In the genomic region with DNA sequence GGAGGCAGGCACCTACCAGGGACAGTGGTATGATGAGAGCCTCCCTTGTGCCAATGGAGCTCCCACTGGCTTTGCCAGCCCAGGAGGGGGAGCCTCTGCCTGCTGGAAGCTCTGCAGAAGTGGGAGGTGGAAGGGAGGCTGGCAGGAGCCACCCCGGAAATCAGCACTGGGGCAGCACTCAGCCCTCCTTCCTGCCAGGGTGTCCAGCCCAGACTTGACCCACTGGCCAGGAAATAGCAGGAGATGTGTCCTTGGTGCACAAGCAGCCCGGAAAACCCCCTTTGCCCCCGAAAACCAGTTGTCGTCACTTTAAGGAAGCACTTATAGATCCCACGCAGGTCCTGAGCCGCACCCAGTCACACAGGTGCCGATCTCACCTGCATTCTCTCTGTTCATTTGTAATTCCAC, we compare ENCODE assay signal across 10 cellular contexts. TPM values are rescaled to one million over a fixed set of nuclear protein-coding genes. Genes with fewer than 3 reads are reported as not detected.
A peak's percentile ranks its signal among the peaks of the same experiment; 100 is the strongest.
DNase-seq lines count a peak whose midpoint lies in the region; ATAC-seq and TF ChIP-seq lines count a peak whose summit lies in the region.
"Had no signal": no experiment of that assay in that cellular context is flagged by ENCODE, and none has a peak within 500 bp of the region (broad histone marks: within the 10 kb centered on the region; RNA-seq: fewer than 3 reads in every experiment).

No MANE protein-coding gene starts in this region.

- no peak overlapping the region for H3K4me3 Mint-ChIP-seq in H9
- no peak overlapping the region for H3K4me3 Mint-ChIP-seq in T-helper 2 cell treated with Interferon-gamma antibody and Interleukin-4, amounts not matched to agents 5 μg/mL and 100 μg/mL, for 36 hours

- no peaks in the 10 kb centered on the region for H3K36me3 ChIP-seq in SK-N-SH (replicated peaks in 1 of 2; ENCODE audit: control insufficient read depth in 1 of 2, insufficient read depth in 2 of 2, low read length in 1 of 2)
- no peaks in the 10 kb centered on the region for H3K36me3 ChIP-seq in smooth muscle cell (ENCODE audit: low read depth)
- H3K36me3 ChIP-seq: ascending aorta had no signal

- H3K79me1 ChIP-seq in H9 (ENCODE audit: insufficient read depth, low read depth, low read length, poor library complexity, severe bottlenecking): no peaks in the 10 kb centered on the region

- no peak overlapping the region for H3K56ac ChIP-seq in H9 (ENCODE audit: insufficient read length, low read depth, low read length)

- CTCF ChIA-PET in AG04450 (lab: Charles Lee): interaction anchor here (2.2 kb wide), 1 partner anchor 243 kb away, joined by 12 read pairs; no protein-coding TSS in a partner anchor
- CTCF ChIA-PET in SK-N-SH (lab: Yijun Ruan, JAX): interaction anchor here (0.6 to 7.4 kb wide), 35 partner anchors 9 to 715 kb away, joined by 3 to 39 read pairs (median 4); no protein-coding TSS in a partner anchor

- H2BK5ac ChIP-seq in H9 (ENCODE audit: insufficient read length, low read length): no peak overlapping the region

- H3K4ac ChIP-seq in H9 (ENCODE audit: low read depth, low read length): no peak overlapping the region

- H3K9me2 ChIP-seq in SK-N-SH: no peaks in the 10 kb centered on the region

- H3K9me3 ChIP-seq in AG04450 (ENCODE audit: control insufficient read depth, insufficient read depth, low read length) (no peaks in the 10 kb centered on the region; the same call in 1 of the 2 replicates), H9 (ENCODE audit: control insufficient read depth, low read depth, low read length) (no peaks in the 10 kb centered on the region), SK-N-SH (no peaks in the 10 kb centered on the region), smooth muscle cell (replicated peaks; ENCODE audit: low read depth) (no peaks in the 10 kb centered on the region)
- H3K9me3 ChIP-seq: ascending aorta had no signal

- H3K27me3 ChIP-seq in AG04450 (ENCODE audit: control insufficient read depth, insufficient read depth, low read length) (peaks cover 39% of the 10 kb centered on the region), H9 (ENCODE audit: insufficient read depth, low read length) (no peaks in the 10 kb centered on the region), SK-N-SH (ENCODE audit: insufficient read depth) (no peaks in the 10 kb centered on the region; the same call in 1 of the 2 replicates), smooth muscle cell (ENCODE audit: low read depth) (no peaks in the 10 kb centered on the region)
- H3K27me3 ChIP-seq: ascending aorta had no signal

- H2AK5ac ChIP-seq in H9 (ENCODE audit: insufficient read length, low read length): no peak overlapping the region

- no peak for DNase-seq in AG04450 (ENCODE audit: low read depth, low spot score)
- peak; percentile 71 for DNase-seq in H9
- peak; percentile 76 for DNase-seq in SK-N-SH
- DNase-seq in iPS-NIHi11 (ENCODE audit: low spot score): peak; percentile 71
- DNase-seq in T-helper 2 cell treated with Interferon-gamma antibody and Interleukin-4, amounts not matched to agents 5 μg/mL and 100 μg/mL, for 36 hours (ENCODE audit: low spot score): no peak
- DNase-seq in smooth muscle cell (lab: John Stamatoyannopoulos, UW; ENCODE audit: unreplicated experiment): no peak
- no peak for DNase-seq in medulla oblongata (ENCODE audit: extremely low spot score)
- DNase-seq: mesendoderm had no signal

- H3K36me3 Mint-ChIP-seq in H9 (ENCODE audit: insufficient read depth in 1 of 3, low read depth in 3 of 3): no peaks in the 10 kb centered on the region
- H3K36me3 Mint-ChIP-seq in T-helper 2 cell treated with Interferon-gamma antibody and Interleukin-4, amounts not matched to agents 5 μg/mL and 100 μg/mL, for 36 hours (ENCODE audit: low read depth): no peaks in the 10 kb centered on the region

- H3K79me2 ChIP-seq in H9 (ENCODE audit: insufficient read depth, low read length) (no peaks in the 10 kb centered on the region), SK-N-SH (ENCODE audit: insufficient read depth) (no peaks in the 10 kb centered on the region), smooth muscle cell (ENCODE audit: low read depth) (no peaks in the 10 kb centered on the region)

- H3T11ph ChIP-seq in H9 (ENCODE audit: low read length): no peak overlapping the region

- H3K23me2 ChIP-seq in H9 (ENCODE audit: insufficient read length, low read depth, low read length, poor library complexity, severe bottlenecking): no peaks in the 10 kb centered on the region

- TF ChIP-seq CTCF in AG04450 (IDR thresholded peaks at IDR 0.05; ENCODE audit: low read depth, low read length) (peak; percentile 41), H9 (conservative IDR thresholded peaks at IDR 0.05) (peak; percentile 57), SK-N-SH (IDR thresholded peaks at IDR 0.05) (peak; percentile 58), smooth muscle cell (IDR thresholded peaks at IDR 0.05; ENCODE audit: borderline replicate concordance, insufficient read depth, poor library complexity, severe bottlenecking) (no peak)

- no peak overlapping the region for H3K23ac ChIP-seq in H9 (ENCODE audit: insufficient read length, low read depth, low read length)

- H3K18ac ChIP-seq in H9 (ENCODE audit: insufficient read length, low read depth, low read length): no peak overlapping the region

- H3K4me1 ChIP-seq in H9 (ENCODE audit: insufficient read depth, low read length) (no peaks in the 10 kb centered on the region), SK-N-SH (ENCODE audit: control insufficient read depth in 1 of 2, insufficient read depth in 2 of 2, low read depth in 1 of 2, low read length in 1 of 2) (peaks cover 0 to 6% of the 10 kb centered on the region in 2 experiments; a peak in 1 of 4 replicates), smooth muscle cell (ENCODE audit: low read depth) (no peaks in the 10 kb centered on the region)
- H3K4me1 ChIP-seq: ascending aorta had no signal

- H3K9me3 Mint-ChIP-seq in H9: peaks cover 0 to 6% of the 10 kb centered on the region in 2 experiments; a peak in 2 of 5 replicates
- no peaks in the 10 kb centered on the region for H3K9me3 Mint-ChIP-seq in T-helper 2 cell treated with Interferon-gamma antibody and Interleukin-4, amounts not matched to agents 5 μg/mL and 100 μg/mL, for 36 hours

- no peak overlapping the region for H3K9ac ChIP-seq in H9 (ENCODE audit: extremely low read depth, insufficient read length, low read length)
- no peak overlapping the region for H3K9ac ChIP-seq in SK-N-SH
- no peak overlapping the region for H3K9ac ChIP-seq in smooth muscle cell (ENCODE audit: low read depth)

- no peak for ATAC-seq in HG02973 (IDR thresholded peaks at IDR 0.05; ENCODE audit: unreplicated experiment)

- no peak overlapping the region for H2AFZ ChIP-seq in H9 (ENCODE audit: low read length)
- no peak overlapping the region for H2AFZ ChIP-seq in SK-N-SH (ENCODE audit: low read depth)
- no peak overlapping the region for H2AFZ ChIP-seq in smooth muscle cell (ENCODE audit: low read depth)

- no CpG with 5 or more reads among the region's 7 CpGs for WGBS in H9 (ENCODE audit: extremely low coverage, insufficient read length, low lambda C conversion rate)
- WGBS in SK-N-SH (ENCODE audit: low lambda C conversion rate): 81% methylated on average over 7 of the region's 7 CpGs
- WGBS in smooth muscle cell (ENCODE audit: low lambda C conversion rate): 89% methylated on average over 7 of the region's 7 CpGs

- H4K8ac ChIP-seq in H9 (replicated peaks; ENCODE audit: insufficient read length, low read depth, low read length): no peak overlapping the region

- H3K4me3 ChIP-seq in AG04450 (ENCODE audit: low read depth, low read length) (no peak overlapping the region), SK-N-SH (ENCODE audit: low read depth in 2 of 2, low read length in 1 of 2) (no peak overlapping the region), smooth muscle cell (no peak overlapping the region)
- H3K4me3 ChIP-seq: ascending aorta had no signal

- no peak overlapping the region for H2BK12ac ChIP-seq in H9 (ENCODE audit: insufficient read length, low read depth, low read length)

- no peak overlapping the region for H4K5ac ChIP-seq in H9 (ENCODE audit: insufficient read length, low read depth, low read length)

- 0 out of 2 replicates have a peak overlapping the region, but pooled peaks have one; percentile 4 for H3K14ac ChIP-seq in H9 (ENCODE audit: insufficient read depth, low read length)

- H3K4me2 ChIP-seq in H9 (ENCODE audit: insufficient read depth, insufficient read length, low read length) (no peak overlapping the region), SK-N-SH (no peak overlapping the region), smooth muscle cell (no peak overlapping the region)

- POLR2A ChIA-PET in AG04450 (lab: Yijun Ruan, JAX) (no interaction called here), SK-N-SH (lab: Yijun Ruan, JAX) (interaction anchor here (0.7 to 1.3 kb wide), 4 partner anchors 44 to 104 kb away, joined by 3 to 7 read pairs (median 3); no protein-coding TSS in a partner anchor)

- no peak overlapping the region for H2BK120ac ChIP-seq in H9 (ENCODE audit: low read depth, low read length, poor library complexity, severe bottlenecking)

- H3F3A ChIP-seq in SK-N-SH (replicated peaks; ENCODE audit: insufficient read depth) (no peaks in the 10 kb centered on the region), smooth muscle cell (ENCODE audit: low read depth) (no peaks in the 10 kb centered on the region)

- no peak for TF ChIP-seq EP300 in SK-N-SH (IDR thresholded peaks at IDR 0.05; ENCODE audit: borderline replicate concordance in 1 of 2, low read depth in 1 of 2, low read length in 1 of 2)

- no peak overlapping the region for H2BK15ac ChIP-seq in H9 (ENCODE audit: low read depth, low read length)

- peak; percentile 89 for TF ChIP-seq RAD21 in SK-N-SH (IDR thresholded peaks at IDR 0.05; ENCODE audit: low read length)

- H3K27ac ChIP-seq in AG04450 (ENCODE audit: low read depth, low read length) (no peak overlapping the region), H9 (ENCODE audit: insufficient read length, low read depth, low read length) (no peak overlapping the region), SK-N-SH (ENCODE audit: low read depth in 2 of 2, low read length in 1 of 2) (no peak overlapping the region), smooth muscle cell (ENCODE audit: low read depth) (no peak overlapping the region)
- H3K27ac ChIP-seq: ascending aorta had no signal

- no peaks in the 10 kb centered on the region for H3K4me1 Mint-ChIP-seq in H9
- H3K4me1 Mint-ChIP-seq in T-helper 2 cell treated with Interferon-gamma antibody and Interleukin-4, amounts not matched to agents 5 μg/mL and 100 μg/mL, for 36 hours (ENCODE audit: low read depth): no peaks in the 10 kb centered on the region

- H4K20me1 ChIP-seq in H9 (ENCODE audit: control insufficient read depth, insufficient read depth, insufficient read length) (no peaks in the 10 kb centered on the region), SK-N-SH (ENCODE audit: insufficient read depth) (no peaks in the 10 kb centered on the region), smooth muscle cell (ENCODE audit: low read depth) (no peaks in the 10 kb centered on the region)

- no peak overlapping the region for H2BK20ac ChIP-seq in H9 (ENCODE audit: low read depth, low read length, poor library complexity, severe bottlenecking)

- no peak overlapping the region for H4K91ac ChIP-seq in H9 (ENCODE audit: insufficient read length, low read depth, low read length)

- H3K27ac Mint-ChIP-seq in H9: no peak overlapping the region
- H3K27ac Mint-ChIP-seq in T-helper 2 cell treated with Interferon-gamma antibody and Interleukin-4, amounts not matched to agents 5 μg/mL and 100 μg/mL, for 36 hours: no peak overlapping the region

- peaks cover 4% of the 10 kb centered on the region; the same call in 1 of the 2 replicates for H3K27me3 Mint-ChIP-seq in H9 (ENCODE audit: low read depth)
- peaks cover 1% of the 10 kb centered on the region for H3K27me3 Mint-ChIP-seq in T-helper 2 cell treated with Interferon-gamma antibody and Interleukin-4, amounts not matched to agents 5 μg/mL and 100 μg/mL, for 36 hours (ENCODE audit: low read depth)

RNA-seq across cellular contexts. Expression of a gene that starts 49.3 kb away (rescaled TPM):
- polyA plus RNA-seq in AG04450 (2011; rRNA removed) (0.21 and 0.25 TPM in 2 replicates), SK-N-SH (2012; rRNA removed) (12.4 and 13.2 TPM in 2 replicates), smooth muscle cell (1.4 and 13.3 TPM in 2 replicates)
- polyA minus RNA-seq in AG04450 (2011; rRNA and poly(A)+ RNA removed): 0.13 and 0.18 TPM in 2 replicates
- total RNA-seq in H9 (2021) (6.0 and 6.3 TPM in 2 replicates), smooth muscle cell (4.2 and 6.5 TPM in 2 replicates)
- polyA plus RNA-seq in SK-N-SH (2012; cell fraction: cytosol; rRNA removed): 9.9 and 16.7 TPM in 2 replicates
- polyA plus RNA-seq in SK-N-SH (2012; cell fraction: nucleus; rRNA removed): 7.9 and 9.8 TPM in 2 replicates
- total RNA-seq: ascending aorta had no signal

Comparison
In these comparisons a context has a peak if more than half of its experiments do, and no peak if none do; other contexts are left out.
1. DNase-seq: peak in H9 (single experiment), SK-N-SH (single experiment) and iPS-NIHi11 (single experiment); none in AG04450 (single experiment), T-helper 2 cell treated with Interferon-gamma antibody and Interleukin-4, amounts not matched to agents 5 μg/mL and 100 μg/mL, for 36 hours (single experiment), smooth muscle cell (single experiment) and medulla oblongata (single experiment).